In the genomic region with DNA sequence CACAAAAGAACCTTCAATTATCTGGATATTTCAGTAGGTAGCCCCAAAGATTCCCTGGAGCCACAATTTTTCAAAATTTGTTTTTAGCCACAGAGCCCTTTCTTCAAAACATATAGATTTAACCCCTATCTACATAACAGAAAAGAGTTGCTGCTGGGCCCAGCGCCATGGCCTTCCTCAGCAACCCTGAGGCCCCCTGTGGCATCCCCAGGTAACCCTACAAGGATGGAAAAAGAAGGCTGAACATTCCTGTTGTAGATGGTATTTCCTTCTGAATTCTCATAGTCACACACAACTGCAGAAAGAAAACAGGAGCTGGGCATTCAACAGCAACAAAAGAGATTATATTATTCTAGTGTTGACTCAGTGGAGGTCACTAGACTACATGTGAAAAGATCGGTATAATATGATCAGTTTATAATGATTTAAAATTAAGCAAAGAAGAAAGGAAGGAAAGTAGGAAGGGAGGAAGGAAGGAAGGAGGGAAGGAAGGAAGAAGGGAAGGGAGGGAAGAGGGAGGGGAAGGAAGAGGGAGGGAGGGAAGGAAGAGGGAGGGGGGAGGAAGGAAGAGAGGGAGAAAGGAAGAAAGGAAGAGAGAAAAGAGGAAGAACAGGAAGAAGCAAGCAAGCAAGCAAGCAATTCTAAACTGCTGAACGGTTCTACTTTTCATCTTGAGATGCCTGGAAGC, we compare ENCODE assay signal across 1 cellular context.
TF ChIP-seq lines count a peak whose summit lies in the region.

No MANE protein-coding gene starts in this region.

TF ChIP-seq in GM12878, 131 proteins besides CTCF, POLR2A, EP300 and RAD21:
- TF ChIP-seq ETV6 (conservative IDR thresholded peaks at IDR 0.05 in 1 of 2, IDR thresholded peaks at IDR 0.05 in 1 of 2; ENCODE audit: borderline replicate concordance in 1 of 2, low read depth in 1 of 2) (0 out of 4 replicates have a peak, but pooled peaks of 1 of the 2 experiments have one; percentile 18), FOS (IDR thresholded peaks at IDR 0.05; ENCODE audit: borderline replicate concordance, extremely low read depth, insufficient read length) (no peak), STAT3 (IDR thresholded peaks at IDR 0.05; ENCODE audit: low read depth, low read length) (no peak), IKZF2 (IDR thresholded peaks at IDR 0.05) (peak; percentile 39 to 56; a peak in 2 of 4 replicates), SRF (IDR thresholded peaks at IDR 0.05; ENCODE audit: low read depth in 2 of 2, low read length in 2 of 2) (no peak), WRNIP1 (IDR thresholded peaks at IDR 0.05; ENCODE audit: borderline replicate concordance, low read depth, low read length) (no peak), BMI1 (IDR thresholded peaks at IDR 0.05; ENCODE audit: borderline replicate concordance) (no peak), POLR2AphosphoS2 (IDR thresholded peaks at IDR 0.05; ENCODE audit: low read depth, low read length) (no peak), RCOR1 (conservative IDR thresholded peaks at IDR 0.05; ENCODE audit: low read depth, low read length) (no peak), SUPT20H (IDR thresholded peaks at IDR 0.05; ENCODE audit: borderline replicate concordance, control insufficient read depth, low read depth, low read length) (no peak), TCF7 (IDR thresholded peaks at IDR 0.05; ENCODE audit: borderline replicate concordance) (no peak), HDGF (IDR thresholded peaks at IDR 0.05) (peak; percentile 78; the same call in 1 of the 2 replicates), YBX1 (IDR thresholded peaks at IDR 0.05) (0 out of 2 replicates have a peak, but pooled peaks have one; percentile 37), MTA2 (IDR thresholded peaks at IDR 0.05; ENCODE audit: low read depth) (0 out of 2 replicates have a peak, but pooled peaks have one; percentile 25), SIX5 (IDR thresholded peaks at IDR 0.05; ENCODE audit: low read depth, low read length, severe bottlenecking) (no peak), HDAC6 (IDR thresholded peaks at IDR 0.05; ENCODE audit: unreplicated experiment) (no peak)
- TF ChIP-seq, protein P1, sequence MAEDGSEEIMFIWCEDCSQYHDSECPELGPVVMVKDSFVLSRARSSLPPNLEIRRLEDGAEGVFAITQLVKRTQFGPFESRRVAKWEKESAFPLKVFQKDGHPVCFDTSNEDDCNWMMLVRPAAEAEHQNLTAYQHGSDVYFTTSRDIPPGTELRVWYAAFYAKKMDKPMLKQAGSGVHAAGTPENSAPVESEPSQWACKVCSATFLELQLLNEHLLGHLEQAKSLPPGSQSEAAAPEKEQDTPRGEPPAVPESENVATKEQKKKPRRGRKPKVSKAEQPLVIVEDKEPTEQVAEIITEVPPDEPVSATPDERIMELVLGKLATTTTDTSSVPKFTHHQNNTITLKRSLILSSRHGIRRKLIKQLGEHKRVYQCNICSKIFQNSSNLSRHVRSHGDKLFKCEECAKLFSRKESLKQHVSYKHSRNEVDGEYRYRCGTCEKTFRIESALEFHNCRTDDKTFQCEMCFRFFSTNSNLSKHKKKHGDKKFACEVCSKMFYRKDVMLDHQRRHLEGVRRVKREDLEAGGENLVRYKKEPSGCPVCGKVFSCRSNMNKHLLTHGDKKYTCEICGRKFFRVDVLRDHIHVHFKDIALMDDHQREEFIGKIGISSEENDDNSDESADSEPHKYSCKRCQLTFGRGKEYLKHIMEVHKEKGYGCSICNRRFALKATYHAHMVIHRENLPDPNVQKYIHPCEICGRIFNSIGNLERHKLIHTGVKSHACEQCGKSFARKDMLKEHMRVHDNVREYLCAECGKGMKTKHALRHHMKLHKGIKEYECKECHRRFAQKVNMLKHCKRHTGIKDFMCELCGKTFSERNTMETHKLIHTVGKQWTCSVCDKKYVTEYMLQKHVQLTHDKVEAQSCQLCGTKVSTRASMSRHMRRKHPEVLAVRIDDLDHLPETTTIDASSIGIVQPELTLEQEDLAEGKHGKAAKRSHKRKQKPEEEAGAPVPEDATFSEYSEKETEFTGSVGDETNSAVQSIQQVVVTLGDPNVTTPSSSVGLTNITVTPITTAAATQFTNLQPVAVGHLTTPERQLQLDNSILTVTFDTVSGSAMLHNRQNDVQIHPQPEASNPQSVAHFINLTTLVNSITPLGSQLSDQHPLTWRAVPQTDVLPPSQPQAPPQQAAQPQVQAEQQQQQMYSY (CRISPR knock-in tag; IDR thresholded peaks at IDR 0.05) = no peak
